ENCODE assay signal across 12 cellular contexts in genomic region chr5:6767481-6768063, GRCh38.
"Had no signal": no experiment of that assay in that cellular context is flagged by ENCODE, and none has a peak within 500 bp of the region (broad histone marks: within the 10 kb centered on the region; RNA-seq: fewer than 3 reads in every experiment).

No MANE protein-coding gene starts in this region.

- H3K9me3 Mint-ChIP-seq: activated T-helper 1 cell treated with anti-CD3 and anti-CD28 coated beads, Interleukin-12 subunit alpha, Interleukin-12 subunit beta, Interleukin-2, Interleukin-4 antibody, amounts not matched to agents 30 ng/mL and 10 ng/mL and 1 ng/mL, durations not matched to agents 14 hours and 24 hours and 36 hours had no signal

- H3K4me3 Mint-ChIP-seq: activated T-helper 1 cell treated with anti-CD3 and anti-CD28 coated beads, Interleukin-12 subunit alpha, Interleukin-12 subunit beta, Interleukin-2, Interleukin-4 antibody, amounts not matched to agents 30 ng/mL and 10 ng/mL and 1 ng/mL, durations not matched to agents 14 hours and 24 hours and 36 hours had no signal

- DNase-seq: activated CD4-positive, alpha-beta T cell treated with anti-CD3 and anti-CD28 coated beads for 4 hours; activated naive CD4-positive, alpha-beta T cell treated with Interleukin-2 at 50 U/mL for 16 hours; colonic mucosa; effector CD4-positive, alpha-beta T cell; foreskin melanocyte; head of caudate nucleus; retina; T1000; transverse colon had no signal

- H3K36me3 ChIP-seq: colonic mucosa, transverse colon had no signal

- H3K27me3 ChIP-seq: colonic mucosa, transverse colon had no signal

- FAIRE-seq: astrocyte, islet of Langerhans had no signal

- H3K27ac Mint-ChIP-seq: activated T-helper 1 cell treated with anti-CD3 and anti-CD28 coated beads, Interleukin-12 subunit alpha, Interleukin-12 subunit beta, Interleukin-2, Interleukin-4 antibody, amounts not matched to agents 30 ng/mL and 10 ng/mL and 1 ng/mL, durations not matched to agents 14 hours and 24 hours and 36 hours had no signal

- H3K9me3 ChIP-seq: colonic mucosa, transverse colon had no signal
